ENCODE assay signal across 8 cellular contexts in the genomic region with DNA sequence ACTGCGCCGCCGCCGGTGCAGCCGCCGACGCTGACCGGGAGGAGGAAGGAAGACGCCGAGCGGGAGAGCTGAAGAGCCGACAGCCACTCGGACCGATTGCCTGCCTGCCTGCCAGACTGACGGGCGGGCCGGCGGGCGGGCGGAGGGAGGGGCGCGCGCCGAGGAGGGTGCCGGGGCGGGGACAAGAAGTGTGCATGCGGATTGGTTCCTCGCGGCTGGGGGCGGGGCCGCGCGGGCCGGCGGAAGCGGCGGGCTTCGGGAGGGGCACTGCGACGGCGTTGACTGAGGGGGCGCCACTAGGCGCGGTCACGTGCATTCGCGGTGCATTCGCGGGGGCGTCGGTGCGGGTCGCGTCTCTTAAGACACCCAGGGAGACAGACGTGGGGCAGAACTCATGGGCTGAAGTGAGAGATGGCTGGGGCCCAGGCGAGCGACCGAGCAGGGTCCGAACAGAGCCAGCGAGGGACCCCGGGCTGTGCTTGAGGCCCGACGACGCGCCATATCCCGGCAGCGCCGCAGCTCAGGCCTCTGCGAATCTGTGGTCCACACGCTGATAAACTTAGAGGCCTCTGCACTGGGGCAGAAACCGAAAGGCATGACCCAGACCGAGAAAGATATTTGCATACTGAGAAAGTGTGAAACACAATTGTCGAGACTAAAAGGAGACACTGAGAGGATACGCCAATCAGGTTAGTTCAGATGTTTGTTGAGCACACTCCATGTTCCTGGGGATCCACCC. TPM values are rescaled to one million over a fixed set of nuclear protein-coding genes. Genes with fewer than 3 reads are reported as not detected.
DNase-seq lines count a peak whose midpoint lies in the region; ATAC-seq and TF ChIP-seq lines count a peak whose summit lies in the region.

A gene (minus strand): TSS at position 118 of the 739 bp plus-strand sequence. CDS start 205 bp downstream, outside the sequence.

- H3K9me3 Mint-ChIP-seq in activated T-helper 2 cell treated with anti-CD3 and anti-CD28 coated beads, Interferon-gamma antibody, Interleukin-2, Interleukin-4, amounts not matched to agents 10 μg/mL and 5 μg/mL and 100 μg/mL, durations not matched to agents 14 hours and 24 hours and 36 hours: peaks cover 4% of the 10 kb centered on the region
- no peaks in the 10 kb centered on the region for H3K9me3 Mint-ChIP-seq in nephron
- H3K9me3 Mint-ChIP-seq in stimulated activated naive CD8-positive, alpha-beta T cell treated with anti-CD3 and anti-CD28 coated beads, Interleukin-15, Interleukin-2, amounts not matched to agents 100 ng/mL and 50 ng/mL, for 24 hours: peaks cover 4% of the 10 kb centered on the region

- H3K27me3 ChIP-seq in DND-41 (ENCODE audit: insufficient read depth, low read length, poor library complexity): no peaks in the 10 kb centered on the region

- peaks cover 36% of the 10 kb centered on the region for H4K20me1 ChIP-seq in DND-41 (ENCODE audit: insufficient read depth, low read length)

- peak within 1 kb of the TSS; percentile 96 for H3K4me3 Mint-ChIP-seq in activated T-helper 2 cell treated with anti-CD3 and anti-CD28 coated beads, Interferon-gamma antibody, Interleukin-2, Interleukin-4, amounts not matched to agents 10 μg/mL and 5 μg/mL and 100 μg/mL, durations not matched to agents 14 hours and 24 hours and 36 hours (ENCODE audit: low read depth)
- peak within 1 kb of the TSS; percentile 91 to 100 (median 98) for H3K4me3 Mint-ChIP-seq in nephron
- H3K4me3 Mint-ChIP-seq in stimulated activated naive CD8-positive, alpha-beta T cell treated with anti-CD3 and anti-CD28 coated beads, Interleukin-15, Interleukin-2, amounts not matched to agents 100 ng/mL and 50 ng/mL, for 24 hours: peak within 1 kb of the TSS; percentile 95

- H3K36me3 ChIP-seq in DND-41 (ENCODE audit: insufficient read depth, low read length): peaks cover 5% of the 10 kb centered on the region; the same call in 1 of the 2 replicates

- H3K79me2 ChIP-seq in DND-41 (ENCODE audit: insufficient read depth, low read length): peaks cover 53% of the 10 kb centered on the region

- peak; percentile 95 for DNase-seq in DND-41
- peak; percentile 89 for DNase-seq in KG1 (lab: John Stamatoyannopoulos, UW)
- peak; percentile 83 for DNase-seq in RPMI7951 (ENCODE audit: low read depth)
- DNase-seq in activated T-helper 2 cell treated with anti-CD3 and anti-CD28 coated beads, Interferon-gamma antibody, Interleukin-2, Interleukin-4, amounts not matched to agents 10 μg/mL and 5 μg/mL and 100 μg/mL, durations not matched to agents 14 hours and 24 hours and 36 hours (ENCODE audit: low spot score): peak; percentile 92
- peak; percentile 76 for DNase-seq in fibroblast of peridontal ligament (ENCODE audit: extremely low read depth)

- peak within 1 kb of the TSS; percentile 83 for H3K4me2 ChIP-seq in DND-41 (ENCODE audit: insufficient read depth, low read length)

- H3K27ac Mint-ChIP-seq in activated T-helper 2 cell treated with anti-CD3 and anti-CD28 coated beads, Interferon-gamma antibody, Interleukin-2, Interleukin-4, amounts not matched to agents 10 μg/mL and 5 μg/mL and 100 μg/mL, durations not matched to agents 14 hours and 24 hours and 36 hours: peak within 1 kb of the TSS; percentile 98
- peak within 1 kb of the TSS; percentile 90 to 98 (median 93) for H3K27ac Mint-ChIP-seq in nephron
- peak within 1 kb of the TSS; percentile 93 for H3K27ac Mint-ChIP-seq in stimulated activated naive CD8-positive, alpha-beta T cell treated with anti-CD3 and anti-CD28 coated beads, Interleukin-15, Interleukin-2, amounts not matched to agents 100 ng/mL and 50 ng/mL, for 24 hours

- H3K36me3 Mint-ChIP-seq in activated T-helper 2 cell treated with anti-CD3 and anti-CD28 coated beads, Interferon-gamma antibody, Interleukin-2, Interleukin-4, amounts not matched to agents 10 μg/mL and 5 μg/mL and 100 μg/mL, durations not matched to agents 14 hours and 24 hours and 36 hours (ENCODE audit: low read depth): peaks cover 27% of the 10 kb centered on the region
- H3K36me3 Mint-ChIP-seq in nephron (ENCODE audit: low read depth): peaks cover 5% of the 10 kb centered on the region
- peaks cover 14% of the 10 kb centered on the region for H3K36me3 Mint-ChIP-seq in stimulated activated naive CD8-positive, alpha-beta T cell treated with anti-CD3 and anti-CD28 coated beads, Interleukin-15, Interleukin-2, amounts not matched to agents 100 ng/mL and 50 ng/mL, for 24 hours (ENCODE audit: low read depth)

- peak within 1 kb of the TSS; percentile 91 for H3K9ac ChIP-seq in DND-41 (ENCODE audit: low read depth, low read length)

- H3K4me3 ChIP-seq in DND-41 (ENCODE audit: low read depth in 1 of 2, low read length in 2 of 2): peak within 1 kb of the TSS; percentile 40 to 87

- peak within 1 kb of the TSS; percentile 90 for H2AFZ ChIP-seq in DND-41 (ENCODE audit: low read depth, low read length)

- H3K27ac ChIP-seq in DND-41 (ENCODE audit: low read length): peak within 1 kb of the TSS; percentile 79

- TF ChIP-seq CTCF in DND-41 (IDR thresholded peaks at IDR 0.05; ENCODE audit: borderline replicate concordance, extremely low read depth, low read length, poor library complexity, severe bottlenecking): peak; percentile 51
- TF ChIP-seq CTCF in nephron (IDR thresholded peaks at IDR 0.05; ENCODE audit: unreplicated experiment in 3 of 3): peak; percentile 30 to 52 (median 34)

- no peaks in the 10 kb centered on the region for H3K9me3 ChIP-seq in DND-41 (ENCODE audit: insufficient read depth, low read length, severe bottlenecking)

- intact Hi-C loops in activated T-helper 2 cell treated with anti-CD3 and anti-CD28 coated beads, Interferon-gamma antibody, Interleukin-2, Interleukin-4, amounts not matched to agents 10 μg/mL and 5 μg/mL and 100 μg/mL, durations not matched to agents 14 hours and 24 hours and 36 hours (cut with micrococcal nuclease): loop anchor here (1.0 to 2.0 kb wide), 3 partner anchors 9 to 133 kb away; a partner anchor contains a TSS

- peaks cover 47% of the 10 kb centered on the region for H3K4me1 ChIP-seq in DND-41 (ENCODE audit: insufficient read depth, low read length)

- ATAC-seq in DND-41 (ENCODE audit: insufficient read depth, low read depth): peak; percentile 96
- ATAC-seq in GM21723 (IDR thresholded peaks at IDR 0.05; ENCODE audit: unreplicated experiment): peak; percentile 83

- peaks cover 31% of the 10 kb centered on the region for H3K4me1 Mint-ChIP-seq in activated T-helper 2 cell treated with anti-CD3 and anti-CD28 coated beads, Interferon-gamma antibody, Interleukin-2, Interleukin-4, amounts not matched to agents 10 μg/mL and 5 μg/mL and 100 μg/mL, durations not matched to agents 14 hours and 24 hours and 36 hours (ENCODE audit: low read depth)
- peaks cover 36% of the 10 kb centered on the region for H3K4me1 Mint-ChIP-seq in nephron
- peaks cover 50% of the 10 kb centered on the region for H3K4me1 Mint-ChIP-seq in stimulated activated naive CD8-positive, alpha-beta T cell treated with anti-CD3 and anti-CD28 coated beads, Interleukin-15, Interleukin-2, amounts not matched to agents 100 ng/mL and 50 ng/mL, for 24 hours (ENCODE audit: low read depth)

- peaks cover 13% of the 10 kb centered on the region for H3K27me3 Mint-ChIP-seq in activated T-helper 2 cell treated with anti-CD3 and anti-CD28 coated beads, Interferon-gamma antibody, Interleukin-2, Interleukin-4, amounts not matched to agents 10 μg/mL and 5 μg/mL and 100 μg/mL, durations not matched to agents 14 hours and 24 hours and 36 hours (ENCODE audit: low read depth)
- no peaks in the 10 kb centered on the region for H3K27me3 Mint-ChIP-seq in nephron (ENCODE audit: low read depth)
- no peaks in the 10 kb centered on the region for H3K27me3 Mint-ChIP-seq in stimulated activated naive CD8-positive, alpha-beta T cell treated with anti-CD3 and anti-CD28 coated beads, Interleukin-15, Interleukin-2, amounts not matched to agents 100 ng/mL and 50 ng/mL, for 24 hours

RNA-seq across cellular contexts. Expression of the gene that starts here (rescaled TPM):
- 35.4 and 42.7 TPM in 2 replicates for total RNA-seq in RPMI7951 (2014; rRNA removed; shearing (Covaris generic))
- 150 and 153 TPM in 2 replicates for total RNA-seq in activated T-helper 2 cell treated with anti-CD3 and anti-CD28 coated beads, Interferon-gamma antibody, Interleukin-2, Interleukin-4, amounts not matched to agents 10 μg/mL and 5 μg/mL and 100 μg/mL, durations not matched to agents 14 hours and 24 hours and 36 hours

Comparison
In these comparisons a context has a peak if more than half of its experiments do, and no peak if none do; other contexts are left out.
1. Peak in every context shown above with its lines: DNase-seq, ATAC-seq, H3K4me3 ChIP-seq and H3K27ac ChIP-seq.